Comparison of ENCODE assay signal across 8 cellular contexts in the genomic region with DNA sequence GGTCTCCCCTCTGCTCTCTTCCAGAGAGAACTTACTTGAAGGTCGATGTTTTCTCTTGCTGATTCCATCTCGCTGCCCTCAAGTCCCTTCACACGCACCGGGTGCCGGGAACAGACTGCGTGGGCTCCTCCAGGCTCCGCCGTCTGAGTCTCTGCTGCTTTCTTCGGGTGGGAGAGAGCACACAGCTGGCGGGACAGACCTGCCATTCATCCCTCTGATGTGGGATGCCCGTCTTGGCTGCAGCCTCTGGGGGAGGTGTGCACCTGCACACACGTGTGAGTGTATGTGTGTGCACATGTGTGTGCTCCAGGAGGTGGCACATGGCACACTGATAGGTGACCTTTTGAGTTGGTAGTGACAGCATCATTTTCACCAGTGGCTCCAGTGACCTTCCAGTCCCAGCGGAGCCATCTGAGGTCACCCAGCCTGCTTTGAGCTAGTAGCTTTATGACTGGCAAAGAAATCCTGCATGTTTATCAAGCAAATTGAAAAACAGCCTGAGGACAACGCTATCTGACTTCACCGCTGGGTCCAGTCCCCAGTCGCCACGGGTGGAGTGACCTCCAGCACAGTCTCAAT. TPM values are rescaled to one million over a fixed set of nuclear protein-coding genes. Genes with fewer than 3 reads are reported as not detected.
A peak's percentile ranks its signal among the peaks of the same experiment; 100 is the strongest.
DNase-seq lines count a peak whose midpoint lies in the region; ATAC-seq and TF ChIP-seq lines count a peak whose summit lies in the region.

Gene NINJ2, minus strand, starts transcription at position 153 of the 579 bp plus-strand sequence. Its CDS starts 85 bp downstream, at position 68.

- H3K4me1 ChIP-seq in GM23248 (ENCODE audit: insufficient read depth) (peaks cover 24% of the 10 kb centered on the region), left ventricle myocardium inferior (peaks cover 39% of the 10 kb centered on the region), skeletal muscle satellite cell (ENCODE audit: control insufficient read depth, insufficient read depth, low read length) (peaks cover 22% of the 10 kb centered on the region), PC-3 (ENCODE audit: insufficient read depth, low read length) (peaks cover 10% of the 10 kb centered on the region; the same call in 1 of the 2 replicates)

- WGBS in GM23248 (ENCODE audit: low coverage in 1 of 2, low lambda C conversion rate in 2 of 2, missing lambda C conversion rate in 2 of 2), 2 experiments = 7 to 8% methylated on average over 15 to 17 of the region's 17 CpGs

- peaks cover 5% of the 10 kb centered on the region for H3K27me3 Mint-ChIP-seq in activated T-helper 2 cell treated with anti-CD3 and anti-CD28 coated beads, Interferon-gamma antibody, Interleukin-2, Interleukin-4, amounts not matched to agents 10 μg/mL and 5 μg/mL and 100 μg/mL, durations not matched to agents 14 hours and 24 hours and 36 hours (ENCODE audit: low read depth)

- H3K4me3 ChIP-seq in GM23248 = peak within 1 kb of the TSS; percentile 75
- H3K4me3 ChIP-seq in left ventricle myocardium inferior = peak within 1 kb of the TSS; percentile 54
- peak within 1 kb of the TSS; percentile 32 for H3K4me3 ChIP-seq in skeletal muscle satellite cell (ENCODE audit: low read length)
- H3K4me3 ChIP-seq in PC-3 (ENCODE audit: low read length) = no peak within 1 kb of the TSS

- H3K27ac ChIP-seq in GM23248 (0 out of 2 replicates have a peak within 1 kb of the TSS, but pooled peaks have one; percentile 15), left ventricle myocardium inferior (replicated peaks) (peak within 1 kb of the TSS; percentile 84), PC-3 (ENCODE audit: low read length) (no peak within 1 kb of the TSS)

- H3K79me2 ChIP-seq in GM23248 (ENCODE audit: insufficient read depth) (no peaks in the 10 kb centered on the region), PC-3 (ENCODE audit: low read length) (no peaks in the 10 kb centered on the region)

- in situ Hi-C loops in GM23248 (cut with MboI) = no loop called here

- DNase-seq in GM23248 (peak; percentile 74), left ventricle myocardium inferior (peak; percentile 18), mucosa of gallbladder (ENCODE audit: low spot score) (no peak), RPMI8226 (no peak), PC-3 (no peak)
- DNase-seq in activated T-helper 2 cell treated with anti-CD3 and anti-CD28 coated beads, Interferon-gamma antibody, Interleukin-2, Interleukin-4, amounts not matched to agents 10 μg/mL and 5 μg/mL and 100 μg/mL, durations not matched to agents 14 hours and 24 hours and 36 hours (ENCODE audit: low spot score) = no peak

- CTCF ChIA-PET in PC-3 (lab: Charles Lee) = no interaction called here

- H3F3A ChIP-seq in GM23248 (ENCODE audit: insufficient read depth) (peaks cover 9% of the 10 kb centered on the region; the same call in 1 of the 2 replicates), PC-3 (ENCODE audit: low read length, unreplicated experiment) (no peaks in the 10 kb centered on the region)

- peak within 1 kb of the TSS; percentile 88 for H3K4me2 ChIP-seq in GM23248 (ENCODE audit: unreplicated experiment)
- peak within 1 kb of the TSS; percentile 61 for H3K4me2 ChIP-seq in skeletal muscle satellite cell (ENCODE audit: low read length)
- no peak within 1 kb of the TSS for H3K4me2 ChIP-seq in PC-3 (ENCODE audit: low read length)

- ATAC-seq in HG03342 (IDR thresholded peaks at IDR 0.05; ENCODE audit: unreplicated experiment) = no peak
- ATAC-seq in PC-3 = no peak

- H3K27me3 ChIP-seq in GM23248 (replicated peaks; ENCODE audit: insufficient read depth) (no peaks in the 10 kb centered on the region), left ventricle myocardium inferior (ENCODE audit: low read depth) (no peaks in the 10 kb centered on the region), skeletal muscle satellite cell (ENCODE audit: control insufficient read depth, insufficient read depth, low read length) (peaks cover 3% of the 10 kb centered on the region), PC-3 (ENCODE audit: low read length) (no peaks in the 10 kb centered on the region)

- H3K9me2 ChIP-seq in GM23248 (ENCODE audit: insufficient read depth) = no peaks in the 10 kb centered on the region
- H3K9me2 ChIP-seq in PC-3 (replicated peaks; ENCODE audit: low read length) = no peaks in the 10 kb centered on the region

- no peaks in the 10 kb centered on the region for H4K20me1 ChIP-seq in GM23248 (ENCODE audit: insufficient read depth)
- H4K20me1 ChIP-seq in PC-3 (ENCODE audit: low read length) = no peaks in the 10 kb centered on the region

- TF ChIP-seq CTCF in left ventricle myocardium inferior (IDR thresholded peaks at IDR 0.05; ENCODE audit: borderline replicate concordance) (no peak), PC-3 (conservative IDR thresholded peaks at IDR 0.05; ENCODE audit: low read depth, low read length) (no peak)

- H3K9me3 Mint-ChIP-seq in activated T-helper 2 cell treated with anti-CD3 and anti-CD28 coated beads, Interferon-gamma antibody, Interleukin-2, Interleukin-4, amounts not matched to agents 10 μg/mL and 5 μg/mL and 100 μg/mL, durations not matched to agents 14 hours and 24 hours and 36 hours = no peaks in the 10 kb centered on the region

- H3K9ac ChIP-seq in GM23248 = peak within 1 kb of the TSS; percentile 62
- H3K9ac ChIP-seq in skeletal muscle satellite cell (ENCODE audit: low read depth, low read length) = no peak within 1 kb of the TSS
- no peak within 1 kb of the TSS for H3K9ac ChIP-seq in PC-3 (ENCODE audit: low read length)

- peak within 1 kb of the TSS; percentile 68 for H3K27ac Mint-ChIP-seq in activated T-helper 2 cell treated with anti-CD3 and anti-CD28 coated beads, Interferon-gamma antibody, Interleukin-2, Interleukin-4, amounts not matched to agents 10 μg/mL and 5 μg/mL and 100 μg/mL, durations not matched to agents 14 hours and 24 hours and 36 hours

- BruUV-seq in PC-3 (replicated peaks; lab: Mats Ljungman, UMichigan) = no TSS peak

- H3K36me3 ChIP-seq in GM23248 (ENCODE audit: low read depth) (no peaks in the 10 kb centered on the region), left ventricle myocardium inferior (no peaks in the 10 kb centered on the region), skeletal muscle satellite cell (ENCODE audit: insufficient read depth, low read length) (no peaks in the 10 kb centered on the region), PC-3 (ENCODE audit: low read depth, low read length) (no peaks in the 10 kb centered on the region)

- peak within 1 kb of the TSS; percentile 49 for H3K4me3 Mint-ChIP-seq in activated T-helper 2 cell treated with anti-CD3 and anti-CD28 coated beads, Interferon-gamma antibody, Interleukin-2, Interleukin-4, amounts not matched to agents 10 μg/mL and 5 μg/mL and 100 μg/mL, durations not matched to agents 14 hours and 24 hours and 36 hours (ENCODE audit: low read depth)

- H2AFZ ChIP-seq in GM23248 (peak within 1 kb of the TSS; percentile 86), PC-3 (ENCODE audit: low read length) (no peak within 1 kb of the TSS)

- POLR2A ChIA-PET in PC-3 (lab: Charles Lee; ENCODE audit: unreplicated experiment) = no interaction called here

- peaks cover 37% of the 10 kb centered on the region for H3K4me1 Mint-ChIP-seq in activated T-helper 2 cell treated with anti-CD3 and anti-CD28 coated beads, Interferon-gamma antibody, Interleukin-2, Interleukin-4, amounts not matched to agents 10 μg/mL and 5 μg/mL and 100 μg/mL, durations not matched to agents 14 hours and 24 hours and 36 hours (ENCODE audit: low read depth)

- H3K36me3 Mint-ChIP-seq in activated T-helper 2 cell treated with anti-CD3 and anti-CD28 coated beads, Interferon-gamma antibody, Interleukin-2, Interleukin-4, amounts not matched to agents 10 μg/mL and 5 μg/mL and 100 μg/mL, durations not matched to agents 14 hours and 24 hours and 36 hours (ENCODE audit: low read depth) = no peaks in the 10 kb centered on the region

- H3K9me3 ChIP-seq in GM23248 (ENCODE audit: low read depth) (no peaks in the 10 kb centered on the region), left ventricle myocardium inferior (replicated peaks) (no peaks in the 10 kb centered on the region), skeletal muscle satellite cell (replicated peaks; ENCODE audit: low read length) (no peaks in the 10 kb centered on the region), PC-3 (ENCODE audit: low read length) (no peaks in the 10 kb centered on the region)

- intact Hi-C loops in activated T-helper 2 cell treated with anti-CD3 and anti-CD28 coated beads, Interferon-gamma antibody, Interleukin-2, Interleukin-4, amounts not matched to agents 10 μg/mL and 5 μg/mL and 100 μg/mL, durations not matched to agents 14 hours and 24 hours and 36 hours (cut with micrococcal nuclease) = no loop called here
- intact Hi-C loops in left ventricle myocardium inferior (cut with micrococcal nuclease) (no loop called here), PC-3 (cut with micrococcal nuclease) (no loop called here)

RNA-seq across cellular contexts. Expression of gene NINJ2, which starts in this region (rescaled TPM):
- total RNA-seq in GM23248 (2014; rRNA removed; shearing (Covaris generic)) = 5.2 and 5.9 TPM in 2 replicates
- polyA plus RNA-seq in GM23248 (2016; fragmentation: Nextera tagmentation; extraction: Ambion mirVana) = 4.9 and 6.4 TPM in 2 replicates
- total RNA-seq in activated T-helper 2 cell treated with anti-CD3 and anti-CD28 coated beads, Interferon-gamma antibody, Interleukin-2, Interleukin-4, amounts not matched to agents 10 μg/mL and 5 μg/mL and 100 μg/mL, durations not matched to agents 14 hours and 24 hours and 36 hours = 3.1 and 4.6 TPM in 2 replicates
- total RNA-seq in left ventricle myocardium inferior (4.6 TPM), mucosa of gallbladder (1.7 TPM), PC-3 (2014; rRNA removed) (not detected in 2 replicates)
- 1.3 and 2.2 TPM in 2 replicates for total RNA-seq in skeletal muscle satellite cell (2012; rRNA removed)

Comparison
In these comparisons a context has a peak if more than half of its experiments do, and no peak if none do; other contexts are left out.
1. DNase-seq: peak in GM23248 (single experiment) and left ventricle myocardium inferior (single experiment); none in activated T-helper 2 cell treated with anti-CD3 and anti-CD28 coated beads, Interferon-gamma antibody, Interleukin-2, Interleukin-4, amounts not matched to agents 10 μg/mL and 5 μg/mL and 100 μg/mL, durations not matched to agents 14 hours and 24 hours and 36 hours (single experiment), mucosa of gallbladder (single experiment), RPMI8226 (single experiment) and PC-3 (single experiment).